14 cellular contexts compared by ENCODE assay signal in genomic region chr17:75111777-75112176, GRCh38. TPM values are rescaled to one million over a fixed set of nuclear protein-coding genes. Genes with fewer than 3 reads are reported as not detected.
DNase-seq lines count a peak whose midpoint lies in the region; ATAC-seq lines count a peak whose summit lies in the region.
"Had no signal": no experiment of that assay in that cellular context is flagged by ENCODE, and none has a peak within 500 bp of the region (broad histone marks: within the 10 kb centered on the region; RNA-seq: fewer than 3 reads in every experiment).

No MANE protein-coding gene starts in this region.

- H3K27me3 ChIP-seq in Karpas-422 (ENCODE audit: low read length), result no peaks in the 10 kb centered on the region; the same call in 1 of the 2 replicates
- H3K27me3 ChIP-seq: heart left ventricle, ovary, upper lobe of right lung had no signal

- peaks cover 28% of the 10 kb centered on the region for H3K4me1 Mint-ChIP-seq in T-helper 1 cell treated with Interleukin-12 subunit alpha and Interleukin-12 subunit beta and Interleukin-4 antibody, amounts not matched to agents 30 μg/mL and 1 μg/mL, for 36 hours (ENCODE audit: low read depth)
- peaks cover 31% of the 10 kb centered on the region for H3K4me1 Mint-ChIP-seq in activated naive CD8-positive, alpha-beta T cell treated with anti-CD3 and anti-CD28 coated beads, Interleukin-2, amount 10 ng/mL, durations not matched to agents 7 days and 5 days
- H3K4me1 Mint-ChIP-seq in natural killer cell treated with Interleukin-12 subunit alpha and Interleukin-12 subunit beta and Interleukin-15 and Interleukin-18, amount 100 ng/mL, for 72 hours (ENCODE audit: low read depth in 2 of 2), result peaks cover 35 to 39% of the 10 kb centered on the region in 2 donors

- DNase-seq in T-helper 1 cell (no peak), Karpas-422 (no peak), cerebellar nuclear complex (lab: John Stamatoyannopoulos, UW) (no peak), superior temporal gyrus (ENCODE audit: extremely low spot score) (no peak)
- DNase-seq in activated naive CD8-positive, alpha-beta T cell treated with anti-CD3 and anti-CD28 coated beads, Interleukin-2, amount 10 ng/mL, durations not matched to agents 7 days and 5 days, result no peak
- no peak for DNase-seq in natural killer cell treated with Interleukin-12 subunit alpha and Interleukin-12 subunit beta and Interleukin-15 and Interleukin-18, amount 100 ng/mL, for 72 hours (ENCODE audit: low spot score)
- DNase-seq: 8988T; heart left ventricle; ovary; stimulated activated CD4-positive, alpha-beta T cell treated with anti-CD3 and anti-CD28 coated beads, Interleukin-15, amount 100 ng/mL, for 24 hours; upper lobe of right lung had no signal

- H3K36me3 Mint-ChIP-seq in T-helper 1 cell treated with Interleukin-12 subunit alpha and Interleukin-12 subunit beta and Interleukin-4 antibody, amounts not matched to agents 30 μg/mL and 1 μg/mL, for 36 hours (ENCODE audit: low read depth), result peaks cover 18% of the 10 kb centered on the region
- H3K36me3 Mint-ChIP-seq in activated naive CD8-positive, alpha-beta T cell treated with anti-CD3 and anti-CD28 coated beads, Interleukin-2, amount 10 ng/mL, durations not matched to agents 7 days and 5 days, result peaks cover 17% of the 10 kb centered on the region
- no peaks in the 10 kb centered on the region for H3K36me3 Mint-ChIP-seq in natural killer cell treated with Interleukin-12 subunit alpha and Interleukin-12 subunit beta and Interleukin-15 and Interleukin-18, amount 100 ng/mL, for 72 hours

- H3K9me3 ChIP-seq in Karpas-422 (ENCODE audit: low read length), result no peaks in the 10 kb centered on the region
- H3K9me3 ChIP-seq: heart left ventricle, ovary, upper lobe of right lung had no signal

- H3K4me3 ChIP-seq in Karpas-422 (ENCODE audit: low read length), result no peak overlapping the region; the same call in 1 of the 2 replicates
- H3K4me3 ChIP-seq: heart left ventricle, ovary, upper lobe of right lung had no signal

- peak overlapping the region; percentile 92 for H3K4me2 ChIP-seq in Karpas-422 (ENCODE audit: low read depth, low read length, poor library complexity, severe bottlenecking)

- H2AFZ ChIP-seq in Karpas-422 (ENCODE audit: low read length), result no peak overlapping the region

- H3K79me2 ChIP-seq in Karpas-422 (ENCODE audit: low read length), result peaks cover 39% of the 10 kb centered on the region

- H3K27ac Mint-ChIP-seq in T-helper 1 cell treated with Interleukin-12 subunit alpha and Interleukin-12 subunit beta and Interleukin-4 antibody, amounts not matched to agents 30 μg/mL and 1 μg/mL, for 36 hours, result peak overlapping the region; percentile 41
- H3K27ac Mint-ChIP-seq in activated naive CD8-positive, alpha-beta T cell treated with anti-CD3 and anti-CD28 coated beads, Interleukin-2, amount 10 ng/mL, durations not matched to agents 7 days and 5 days, result peak overlapping the region; percentile 2
- peak overlapping the region in 1 of 2 donors; percentile 16 for H3K27ac Mint-ChIP-seq in natural killer cell treated with Interleukin-12 subunit alpha and Interleukin-12 subunit beta and Interleukin-15 and Interleukin-18, amount 100 ng/mL, for 72 hours

- H3K36me3 ChIP-seq in Karpas-422 (ENCODE audit: insufficient read depth, low read length), result 0 out of 2 replicates have a peak, but pooled peaks cover 3% of the 10 kb centered on the region
- H3K36me3 ChIP-seq: ovary, upper lobe of right lung had no signal

- H3K9ac ChIP-seq in Karpas-422 (ENCODE audit: low read length), result no peak overlapping the region

- no peaks in the 10 kb centered on the region for H3K9me2 ChIP-seq in Karpas-422 (replicated peaks; ENCODE audit: insufficient read depth, low read length)

- H3K27me3 Mint-ChIP-seq in T-helper 1 cell treated with Interleukin-12 subunit alpha and Interleukin-12 subunit beta and Interleukin-4 antibody, amounts not matched to agents 30 μg/mL and 1 μg/mL, for 36 hours (ENCODE audit: low read depth), result peaks cover 2% of the 10 kb centered on the region
- H3K27me3 Mint-ChIP-seq in activated naive CD8-positive, alpha-beta T cell treated with anti-CD3 and anti-CD28 coated beads, Interleukin-2, amount 10 ng/mL, durations not matched to agents 7 days and 5 days, result no peaks in the 10 kb centered on the region
- no peaks in the 10 kb centered on the region for H3K27me3 Mint-ChIP-seq in natural killer cell treated with Interleukin-12 subunit alpha and Interleukin-12 subunit beta and Interleukin-15 and Interleukin-18, amount 100 ng/mL, for 72 hours

- 0 out of 2 replicates have a peak, but pooled peaks cover 3% of the 10 kb centered on the region for H4K20me1 ChIP-seq in Karpas-422 (ENCODE audit: insufficient read depth, low read depth, low read length)

- ATAC-seq in activated naive CD8-positive, alpha-beta T cell treated with anti-CD3 and anti-CD28 coated beads, Interleukin-2, amount 10 ng/mL, durations not matched to agents 7 days and 5 days (ENCODE audit: low read depth), result no peak
- no peak for ATAC-seq in natural killer cell treated with Interleukin-12 subunit alpha and Interleukin-12 subunit beta and Interleukin-15 and Interleukin-18, amount 100 ng/mL, for 72 hours
- no peak for ATAC-seq in HG02571 (IDR thresholded peaks at IDR 0.05; ENCODE audit: unreplicated experiment)
- ATAC-seq: heart left ventricle, left lobe of liver, upper lobe of right lung had no signal

- POLR2A ChIA-PET in activated naive CD8-positive, alpha-beta T cell treated with anti-CD3 and anti-CD28 coated beads, Interleukin-2, amount 10 ng/mL, durations not matched to agents 7 days and 5 days (lab: Charles Lee), result interaction anchor here (1.1 to 7.1 kb wide), 5 partner anchors 20 to 151 kb away, joined by 4 to 45 read pairs (median 7); partner anchors contain the start of gene NT5C

- no peak overlapping the region for H3K27ac ChIP-seq in Karpas-422 (ENCODE audit: low read length)
- H3K27ac ChIP-seq: heart left ventricle, ovary, upper lobe of right lung had no signal

- H3K4me1 ChIP-seq in Karpas-422 (ENCODE audit: low read length), result peaks cover 51% of the 10 kb centered on the region

- peak overlapping the region; percentile 15 for H3K4me3 Mint-ChIP-seq in T-helper 1 cell treated with Interleukin-12 subunit alpha and Interleukin-12 subunit beta and Interleukin-4 antibody, amounts not matched to agents 30 μg/mL and 1 μg/mL, for 36 hours
- peak overlapping the region; percentile 95 for H3K4me3 Mint-ChIP-seq in activated naive CD8-positive, alpha-beta T cell treated with anti-CD3 and anti-CD28 coated beads, Interleukin-2, amount 10 ng/mL, durations not matched to agents 7 days and 5 days
- peak overlapping the region; percentile 1 for H3K4me3 Mint-ChIP-seq in natural killer cell treated with Interleukin-12 subunit alpha and Interleukin-12 subunit beta and Interleukin-15 and Interleukin-18, amount 100 ng/mL, for 72 hours

- no peaks in the 10 kb centered on the region for H3K9me3 Mint-ChIP-seq in T-helper 1 cell treated with Interleukin-12 subunit alpha and Interleukin-12 subunit beta and Interleukin-4 antibody, amounts not matched to agents 30 μg/mL and 1 μg/mL, for 36 hours
- H3K9me3 Mint-ChIP-seq in activated naive CD8-positive, alpha-beta T cell treated with anti-CD3 and anti-CD28 coated beads, Interleukin-2, amount 10 ng/mL, durations not matched to agents 7 days and 5 days, result no peaks in the 10 kb centered on the region
- H3K9me3 Mint-ChIP-seq in natural killer cell treated with Interleukin-12 subunit alpha and Interleukin-12 subunit beta and Interleukin-15 and Interleukin-18, amount 100 ng/mL, for 72 hours, result no peaks in the 10 kb centered on the region

RNA-seq across cellular contexts. Expression of gene ARMC7, which starts 2.0 kb away (rescaled TPM):
- total RNA-seq in Karpas-422 (2014; rRNA removed; shearing (Covaris generic); ENCODE audit: low replicate concordance), result 6.1 and 12.8 TPM in 2 replicates
- 10 to 100 TPM; 16.2 to 17.6 TPM for total RNA-seq in activated naive CD8-positive, alpha-beta T cell treated with anti-CD3 and anti-CD28 coated beads, Interleukin-2, amount 10 ng/mL, durations not matched to agents 7 days and 5 days
- total RNA-seq in natural killer cell treated with Interleukin-12 subunit alpha and Interleukin-12 subunit beta and Interleukin-15 and Interleukin-18, amount 100 ng/mL, for 72 hours, result 10 to 100 TPM; 13.3 to 13.7 TPM

RNA-seq across cellular contexts. Expression of gene NT5C, which starts 19.8 kb away (rescaled TPM):
- total RNA-seq in Karpas-422 (2014; rRNA removed; shearing (Covaris generic); ENCODE audit: low replicate concordance), result 43.6 and 174 TPM in 2 replicates
- total RNA-seq in activated naive CD8-positive, alpha-beta T cell treated with anti-CD3 and anti-CD28 coated beads, Interleukin-2, amount 10 ng/mL, durations not matched to agents 7 days and 5 days, result 10 to 100 TPM; 69.9 to 70.8 TPM
- 10 to 100 TPM; 76.9 to 87.9 TPM for total RNA-seq in natural killer cell treated with Interleukin-12 subunit alpha and Interleukin-12 subunit beta and Interleukin-15 and Interleukin-18, amount 100 ng/mL, for 72 hours

RNA-seq across cellular contexts. Expression of gene SLC16A5, which starts 24.0 kb away (rescaled TPM):
- not detected in 2 replicates for total RNA-seq in Karpas-422 (2014; rRNA removed; shearing (Covaris generic); ENCODE audit: low replicate concordance)
- 10 to 100 TPM in 1 of 2 experiments, 1 to 10 TPM in 1; 9.1 to 11.0 TPM for total RNA-seq in activated naive CD8-positive, alpha-beta T cell treated with anti-CD3 and anti-CD28 coated beads, Interleukin-2, amount 10 ng/mL, durations not matched to agents 7 days and 5 days
- total RNA-seq in natural killer cell treated with Interleukin-12 subunit alpha and Interleukin-12 subunit beta and Interleukin-15 and Interleukin-18, amount 100 ng/mL, for 72 hours, result 1 to 10 TPM; 4.6 TPM

RNA-seq across cellular contexts. Expression of gene JPT1, which starts 42.5 kb away (rescaled TPM):
- total RNA-seq in Karpas-422 (2014; rRNA removed; shearing (Covaris generic); ENCODE audit: low replicate concordance), result 98.2 and 159 TPM in 2 replicates
- total RNA-seq in activated naive CD8-positive, alpha-beta T cell treated with anti-CD3 and anti-CD28 coated beads, Interleukin-2, amount 10 ng/mL, durations not matched to agents 7 days and 5 days, result 100 to 1,000 TPM; 194 to 213 TPM
- total RNA-seq in natural killer cell treated with Interleukin-12 subunit alpha and Interleukin-12 subunit beta and Interleukin-15 and Interleukin-18, amount 100 ng/mL, for 72 hours, result 100 to 1,000 TPM; 219 to 351 TPM

Comparison
In these comparisons a context has a peak if more than half of its experiments do, and no peak if none do; other contexts are left out.
1. H3K4me3 Mint-ChIP-seq: peak in every context shown above with its lines; median percentile 95 in activated naive CD8-positive, alpha-beta T cell treated with anti-CD3 and anti-CD28 coated beads, Interleukin-2, amount 10 ng/mL, durations not matched to agents 7 days and 5 days; 15 in T-helper 1 cell treated with Interleukin-12 subunit alpha and Interleukin-12 subunit beta and Interleukin-4 antibody, amounts not matched to agents 30 μg/mL and 1 μg/mL, for 36 hours; 1 in natural killer cell treated with Interleukin-12 subunit alpha and Interleukin-12 subunit beta and Interleukin-15 and Interleukin-18, amount 100 ng/mL, for 72 hours.